In the genomic region with DNA sequence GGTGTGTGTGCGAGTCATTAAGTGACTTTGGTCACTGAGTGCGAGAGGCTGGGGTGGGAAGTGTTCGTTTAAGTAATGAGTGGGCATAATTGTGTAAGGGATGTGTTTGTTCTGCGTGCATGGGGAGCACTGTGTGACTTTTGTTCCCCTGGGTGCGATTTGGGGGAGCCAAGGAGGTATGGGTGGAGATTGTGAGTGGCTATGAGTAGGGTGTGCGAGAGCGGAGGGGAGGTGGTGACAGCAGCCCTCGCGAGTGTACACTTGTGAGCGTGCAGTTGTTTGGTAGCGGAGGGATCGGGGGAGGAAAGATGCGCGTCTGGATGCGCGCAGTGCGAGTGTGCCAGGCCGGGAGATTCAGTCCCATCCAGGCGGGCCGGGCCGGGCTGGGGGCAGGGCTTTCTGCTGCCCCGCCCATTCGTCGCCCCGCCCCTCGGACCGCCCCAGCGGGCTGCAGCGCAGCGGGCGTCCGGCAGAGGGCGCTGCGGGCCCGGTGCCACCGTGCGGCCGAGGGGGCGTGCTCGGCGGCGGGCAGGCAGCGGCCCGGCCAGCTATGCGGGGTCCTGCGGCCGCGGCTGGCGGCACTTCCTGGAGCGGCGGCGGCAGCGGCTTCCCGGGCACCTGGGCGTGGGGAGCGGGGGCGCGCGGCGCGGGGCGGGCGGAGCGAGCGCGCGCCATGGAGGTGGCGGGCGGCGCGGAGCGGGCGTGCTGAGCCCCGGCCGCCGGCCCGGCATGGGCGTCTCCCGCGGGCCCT, we compare ENCODE assay signal across 8 cellular contexts. TPM values are rescaled to one million over a fixed set of nuclear protein-coding genes. Genes with fewer than 3 reads are reported as not detected.
A peak's percentile ranks its signal among the peaks of the same experiment; 100 is the strongest.
DNase-seq lines count a peak whose midpoint lies in the region; ATAC-seq and TF ChIP-seq lines count a peak whose summit lies in the region.

A gene with protein sequence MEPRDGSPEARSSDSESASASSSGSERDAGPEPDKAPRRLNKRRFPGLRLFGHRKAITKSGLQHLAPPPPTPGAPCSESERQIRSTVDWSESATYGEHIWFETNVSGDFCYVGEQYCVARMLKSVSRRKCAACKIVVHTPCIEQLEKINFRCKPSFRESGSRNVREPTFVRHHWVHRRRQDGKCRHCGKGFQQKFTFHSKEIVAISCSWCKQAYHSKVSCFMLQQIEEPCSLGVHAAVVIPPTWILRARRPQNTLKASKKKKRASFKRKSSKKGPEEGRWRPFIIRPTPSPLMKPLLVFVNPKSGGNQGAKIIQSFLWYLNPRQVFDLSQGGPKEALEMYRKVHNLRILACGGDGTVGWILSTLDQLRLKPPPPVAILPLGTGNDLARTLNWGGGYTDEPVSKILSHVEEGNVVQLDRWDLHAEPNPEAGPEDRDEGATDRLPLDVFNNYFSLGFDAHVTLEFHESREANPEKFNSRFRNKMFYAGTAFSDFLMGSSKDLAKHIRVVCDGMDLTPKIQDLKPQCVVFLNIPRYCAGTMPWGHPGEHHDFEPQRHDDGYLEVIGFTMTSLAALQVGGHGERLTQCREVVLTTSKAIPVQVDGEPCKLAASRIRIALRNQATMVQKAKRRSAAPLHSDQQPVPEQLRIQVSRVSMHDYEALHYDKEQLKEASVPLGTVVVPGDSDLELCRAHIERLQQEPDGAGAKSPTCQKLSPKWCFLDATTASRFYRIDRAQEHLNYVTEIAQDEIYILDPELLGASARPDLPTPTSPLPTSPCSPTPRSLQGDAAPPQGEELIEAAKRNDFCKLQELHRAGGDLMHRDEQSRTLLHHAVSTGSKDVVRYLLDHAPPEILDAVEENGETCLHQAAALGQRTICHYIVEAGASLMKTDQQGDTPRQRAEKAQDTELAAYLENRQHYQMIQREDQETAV (plus strand): TSS at position 578 of the 751 bp plus-strand sequence. CDS start 197 bp downstream, outside the sequence.

- H3K36me3 ChIP-seq in A673 (ENCODE audit: insufficient read depth, low read length, poor library complexity, severe bottlenecking), result no peaks in the 10 kb centered on the region

- no TSS peak for BruUV-seq in A673 (replicated peaks; lab: Mats Ljungman, UMichigan)

- H3K9me3 ChIP-seq in A673 (ENCODE audit: low read depth, low read length, poor library complexity, severe bottlenecking), result no peaks in the 10 kb centered on the region

- intact Hi-C loops in A673 (cut with micrococcal nuclease; ENCODE audit: unreplicated experiment), result loop anchor here (10.0 kb wide), 1 partner anchor 832 kb away; no protein-coding TSS in a partner anchor

- peak within 1 kb of the TSS; percentile 76 for H3K27ac ChIP-seq in A673 (ENCODE audit: low read depth, low read length, poor library complexity, severe bottlenecking)

- peak within 1 kb of the TSS; percentile 71 for H3K4me3 ChIP-seq in A673 (ENCODE audit: low read depth, low read length, poor library complexity, severe bottlenecking)

- TF ChIP-seq CTCF in A673 (conservative IDR thresholded peaks at IDR 0.05; ENCODE audit: low read depth, low read length), result peak; percentile 74

- peak; percentile 47 for ATAC-seq in GM18517 (IDR thresholded peaks at IDR 0.05; ENCODE audit: unreplicated experiment)
- peak; percentile 58 for ATAC-seq in HG03025 (IDR thresholded peaks at IDR 0.05; ENCODE audit: low FRiP score, unreplicated experiment)

- no peaks in the 10 kb centered on the region for H3K27me3 ChIP-seq in A673 (replicated peaks; ENCODE audit: insufficient read depth, low read depth, low read length, poor library complexity)

- peaks cover 50% of the 10 kb centered on the region for H3K4me1 ChIP-seq in A673 (ENCODE audit: insufficient read depth, low read length, poor library complexity, severe bottlenecking)

- CTCF ChIA-PET in A673 (lab: Charles Lee), result interaction anchor here (0.6 to 1.2 kb wide), 12 partner anchors 9 to 104 kb away, joined by 3 to 6 read pairs (median 4); no protein-coding TSS in a partner anchor

- POLR2A ChIA-PET in A673 (lab: Charles Lee; ENCODE audit: low non-redundant PET), result no interaction called here

- DNase-seq in A673 (ENCODE audit: low spot score) (peak; percentile 97), NCI-H2227 treated with DMSO at 0.1 percent for 48 hours (lab: John Stamatoyannopoulos, UW) (peak; percentile 84), cerebellum (ENCODE audit: low spot score) (peak; percentile 97), kidney glomerular epithelial cell (lab: John Stamatoyannopoulos, UW) (peak; percentile 48)
- DNase-seq in activated CD4-positive, alpha-beta T cell treated with anti-CD3 and anti-CD28 coated beads for 24 hours (ENCODE audit: low read depth in 2 of 2), result peak; percentile 78 to 79
- peak; percentile 78 to 80 for DNase-seq in stimulated activated CD4-positive, alpha-beta T cell treated with anti-CD3 and anti-CD28 coated beads, Interleukin-1b, Interleukin-23, amount 100 ng/mL, for 1 hour (ENCODE audit: low read depth in 2 of 2)

RNA-seq across cellular contexts. Expression of the gene that starts here (rescaled TPM):
- 139 and 145 TPM in 2 replicates for total RNA-seq in A673 (2021)
- 48.1 TPM for total RNA-seq in cerebellum

Comparison
In these comparisons a context has a peak if more than half of its experiments do, and no peak if none do; other contexts are left out.
1. Peak in every context shown above with its lines: DNase-seq, ATAC-seq, H3K4me3 ChIP-seq and H3K27ac ChIP-seq.